10 cellular contexts compared by ENCODE assay signal in genomic region chr1:161487483-161487827, GRCh38. TPM values are rescaled to one million over a fixed set of nuclear protein-coding genes. Genes with fewer than 3 reads are reported as not detected.
DNase-seq lines count a peak whose midpoint lies in the region; ATAC-seq and TF ChIP-seq lines count a peak whose summit lies in the region.
"Had no signal": no experiment of that assay in that cellular context is flagged by ENCODE, and none has a peak within 500 bp of the region (broad histone marks: within the 10 kb centered on the region; RNA-seq: fewer than 3 reads in every experiment).

No MANE protein-coding gene starts in this region.

- ATAC-seq in HG03108 (IDR thresholded peaks at IDR 0.05; ENCODE audit: unreplicated experiment), result no peak
- no peak for ATAC-seq in CD4-positive, alpha-beta T cell (ENCODE audit: poor library complexity)

- POLR2A ChIA-PET in CD4-positive, alpha-beta T cell (lab: Charles Lee), result interaction anchor here (1.0 kb wide), 1 partner anchor 134 kb away, joined by 3 read pairs; no protein-coding TSS in a partner anchor

- H4K91ac ChIP-seq in mesenchymal stem cell (ENCODE audit: low read length), result no peak overlapping the region

- H3K4me1 ChIP-seq in endodermal cell (ENCODE audit: control insufficient read depth, insufficient read depth, low read length), result no peaks in the 10 kb centered on the region
- no peaks in the 10 kb centered on the region for H3K4me1 ChIP-seq in mesenchymal stem cell (ENCODE audit: control insufficient read depth, insufficient read depth, low read depth, low read length)

- no peak overlapping the region for H2AK5ac ChIP-seq in mesenchymal stem cell (ENCODE audit: low read length, severe bottlenecking)

- H3K23ac ChIP-seq in mesenchymal stem cell (ENCODE audit: low read length in 2 of 2), result no peak overlapping the region

- no peaks in the 10 kb centered on the region for H3K36me3 Mint-ChIP-seq in endodermal cell (ENCODE audit: low read depth)
- H3K36me3 Mint-ChIP-seq in CD4-positive, alpha-beta T cell (ENCODE audit: low read depth), result no peaks in the 10 kb centered on the region
- H3K36me3 Mint-ChIP-seq: CD8-positive, alpha-beta T cell had no signal

- no peak overlapping the region for H3K14ac ChIP-seq in mesenchymal stem cell (ENCODE audit: low read length in 2 of 2)

- no peak overlapping the region for H2BK5ac ChIP-seq in mesenchymal stem cell (ENCODE audit: low read depth, low read length, poor library complexity, severe bottlenecking)

- H2BK120ac ChIP-seq in mesenchymal stem cell (ENCODE audit: low read depth, low read length), result no peak overlapping the region

- H3K27me3 Mint-ChIP-seq in endodermal cell (ENCODE audit: insufficient read depth), result peaks cover 45% of the 10 kb centered on the region
- H3K27me3 Mint-ChIP-seq in CD4-positive, alpha-beta T cell, result peaks cover 51% of the 10 kb centered on the region

- H3K18ac ChIP-seq in mesenchymal stem cell (ENCODE audit: low read depth in 1 of 2, low read length in 2 of 2), result no peak overlapping the region

- H2BK15ac ChIP-seq in mesenchymal stem cell (ENCODE audit: low read depth, poor library complexity, severe bottlenecking), result no peak overlapping the region

- peaks cover 28% of the 10 kb centered on the region for H3K27me3 ChIP-seq in MG63
- H3K27me3 ChIP-seq in endodermal cell (ENCODE audit: control insufficient read depth, insufficient read depth, low read length, poor library complexity, severe bottlenecking), result peaks cover 44% of the 10 kb centered on the region
- H3K27me3 ChIP-seq in mesenchymal stem cell (ENCODE audit: control insufficient read depth in 1 of 2, insufficient read depth in 1 of 2, low read length in 2 of 2), result peaks cover 61 to 69% of the 10 kb centered on the region in 2 experiments
- H3K27me3 ChIP-seq in CD4-positive, alpha-beta T cell (ENCODE audit: control insufficient read depth, insufficient read depth, low read length), result peaks cover 24% of the 10 kb centered on the region

- H3K4me3 ChIP-seq in AG10803 (ENCODE audit: low read length), result peak overlapping the region; percentile 26
- H3K4me3 ChIP-seq in MG63, result no peak overlapping the region; the same call in 1 of the 2 replicates
- no peak overlapping the region for H3K4me3 ChIP-seq in endodermal cell (ENCODE audit: low read length)
- peak overlapping the region in 1 of 2 experiments; percentile 57 for H3K4me3 ChIP-seq in mesenchymal stem cell (ENCODE audit: insufficient read depth in 1 of 2, low read depth in 1 of 2, low read length in 2 of 2)

- H3K9me3 ChIP-seq in MG63, result no peaks in the 10 kb centered on the region
- H3K9me3 ChIP-seq in endodermal cell (ENCODE audit: control insufficient read depth, low read length), result no peaks in the 10 kb centered on the region
- H3K9me3 ChIP-seq in mesenchymal stem cell (ENCODE audit: control insufficient read depth, low read length), result no peaks in the 10 kb centered on the region
- no peaks in the 10 kb centered on the region for H3K9me3 ChIP-seq in CD4-positive, alpha-beta T cell (ENCODE audit: control insufficient read depth, low read length)

- H3K27ac ChIP-seq in endodermal cell (ENCODE audit: low read depth, low read length) (no peak overlapping the region), mesenchymal stem cell (ENCODE audit: low read length, poor library complexity, severe bottlenecking) (no peak overlapping the region)
- no peak overlapping the region for H3K27ac ChIP-seq in CD4-positive, alpha-beta T cell (ENCODE audit: low read depth, low read length)
- H3K27ac ChIP-seq: SK-N-MC had no signal

- no peak overlapping the region for H3K27ac Mint-ChIP-seq in endodermal cell
- no peak overlapping the region for H3K27ac Mint-ChIP-seq in CD4-positive, alpha-beta T cell
- H3K27ac Mint-ChIP-seq: CD8-positive, alpha-beta T cell had no signal

- H3K4me3 Mint-ChIP-seq in endodermal cell, result no peak overlapping the region
- no peak overlapping the region for H3K4me3 Mint-ChIP-seq in CD4-positive, alpha-beta T cell
- H3K4me3 Mint-ChIP-seq: CD8-positive, alpha-beta T cell had no signal

- peaks cover 6% of the 10 kb centered on the region for H3K4me1 Mint-ChIP-seq in endodermal cell
- H3K4me1 Mint-ChIP-seq in CD4-positive, alpha-beta T cell (ENCODE audit: low read depth), result peaks cover 13% of the 10 kb centered on the region

- no peak overlapping the region for H3K4me2 ChIP-seq in mesenchymal stem cell (ENCODE audit: low read length, poor library complexity, severe bottlenecking)

- H2AFZ ChIP-seq in mesenchymal stem cell (ENCODE audit: low read depth, low read length), result no peak overlapping the region

- DNase-seq in AG10803 (ENCODE audit: low read depth), result peak; percentile 25
- peak; percentile 51 for DNase-seq in MG63
- DNase-seq in endodermal cell, result peak; percentile 46
- peak; percentile 46 for DNase-seq in mesenchymal stem cell
- DNase-seq in NK-92 treated with Interleukin-12 subunit alpha and Interleukin-12 subunit beta, amount 100 ng/mL, for 24 hours (lab: John Stamatoyannopoulos, UW), result no peak
- DNase-seq in CD4-positive, alpha-beta T cell, result no peak
- DNase-seq in COLO668 (lab: John Stamatoyannopoulos, UW; ENCODE audit: unreplicated experiment), result no peak

- no peak overlapping the region for H3K9ac ChIP-seq in endodermal cell (ENCODE audit: extremely low read depth, low read length, poor library complexity, severe bottlenecking)
- H3K9ac ChIP-seq in mesenchymal stem cell (ENCODE audit: low read length), result peak overlapping the region; percentile 39

- H3K36me3 ChIP-seq in MG63 (no peaks in the 10 kb centered on the region), endodermal cell (ENCODE audit: control insufficient read depth, insufficient read depth, low read length) (no peaks in the 10 kb centered on the region), mesenchymal stem cell (ENCODE audit: control insufficient read depth in 1 of 2, insufficient read depth in 2 of 2, low read depth in 1 of 2, low read length in 2 of 2) (no peaks in the 10 kb centered on the region)

- CTCF ChIA-PET in CD4-positive, alpha-beta T cell (lab: Charles Lee), result interaction anchor here (0.6 kb wide), 2 partner anchors 246 to 301 kb away, joined by 3 to 5 read pairs; no protein-coding TSS in a partner anchor

- H3K79me1 ChIP-seq in mesenchymal stem cell (replicated peaks; ENCODE audit: low read length, poor library complexity, severe bottlenecking), result no peaks in the 10 kb centered on the region

- 81 to 85% methylated on average over 2 of the region's 2 CpGs for WGBS in endodermal cell (ENCODE audit: insufficient coverage in 1 of 2, insufficient read length in 1 of 2), 2 experiments
- WGBS in mesenchymal stem cell, result 47% methylated on average over 2 of the region's 2 CpGs

- H3K9me3 Mint-ChIP-seq in endodermal cell, result no peaks in the 10 kb centered on the region
- no peaks in the 10 kb centered on the region for H3K9me3 Mint-ChIP-seq in CD4-positive, alpha-beta T cell
- H3K9me3 Mint-ChIP-seq: CD8-positive, alpha-beta T cell had no signal

- H2BK12ac ChIP-seq in mesenchymal stem cell (ENCODE audit: low read length in 2 of 2), result no peak overlapping the region

- no peak overlapping the region for H3K4ac ChIP-seq in mesenchymal stem cell (ENCODE audit: low read depth in 1 of 2, low read length in 2 of 2)

- H4K8ac ChIP-seq in mesenchymal stem cell (ENCODE audit: low read length), result no peak overlapping the region

- TF ChIP-seq CTCF in AG10803 (conservative IDR thresholded peaks at IDR 0.05; ENCODE audit: low read length), result no peak
- TF ChIP-seq CTCF in endodermal cell (conservative IDR thresholded peaks at IDR 0.05), result no peak
- TF ChIP-seq CTCF in CD4-positive, alpha-beta T cell (IDR thresholded peaks at IDR 0.05), result no peak

- intact Hi-C loops in CD4-positive, alpha-beta T cell (cut with DNase I, micrococcal nuclease), result loop anchor here (1.0 to 10.0 kb wide), 3 partner anchors 77 to 547 kb away; no protein-coding TSS in a partner anchor

RNA-seq across cellular contexts. Expression of gene FCGR2A, which starts 17.8 kb away (rescaled TPM):
- total RNA-seq in MG63 (2014; rRNA removed; shearing (Covaris generic); ENCODE audit: low replicate concordance), result 2.3 TPM in 1 of 2 replicates, not detected in the other
- total RNA-seq in endodermal cell, result not detected
- 0.32 TPM for polyA plus RNA-seq in endodermal cell (2013, experiment 1 of 2)
- polyA plus RNA-seq in endodermal cell (2013, experiment 2 of 2), result 0.66 TPM
- polyA plus RNA-seq in mesenchymal stem cell (2013, experiment 1 of 2), result 5.1 TPM
- polyA plus RNA-seq in mesenchymal stem cell (2013, experiment 2 of 2), result 4.4 TPM
- under 1 TPM; 0.63 to 0.89 TPM for total RNA-seq in CD4-positive, alpha-beta T cell

RNA-seq across cellular contexts. Expression of gene HSPA6, which starts 36.9 kb away (rescaled TPM):
- 1.1 and 1.9 TPM in 2 replicates for total RNA-seq in MG63 (2014; rRNA removed; shearing (Covaris generic); ENCODE audit: low replicate concordance)
- total RNA-seq in endodermal cell, result not detected
- 0.68 TPM for polyA plus RNA-seq in endodermal cell (2013, experiment 1 of 2)
- polyA plus RNA-seq in endodermal cell (2013, experiment 2 of 2), result 0.83 TPM
- 0.14 TPM for polyA plus RNA-seq in mesenchymal stem cell (2013, experiment 1 of 2)
- polyA plus RNA-seq in mesenchymal stem cell (2013, experiment 2 of 2), result 0.18 TPM
- total RNA-seq in CD4-positive, alpha-beta T cell, result 1 to 10 TPM in 1 of 2 experiments, under 1 TPM in 1; 0.78 to 1.0 TPM

Comparison
In these comparisons a context has a peak if more than half of its experiments do, and no peak if none do; other contexts are left out.
1. DNase-seq: peak in AG10803 (single experiment), MG63 (single experiment), endodermal cell (single experiment) and mesenchymal stem cell (single experiment); none in NK-92 treated with Interleukin-12 subunit alpha and Interleukin-12 subunit beta, amount 100 ng/mL, for 24 hours (single experiment), CD4-positive, alpha-beta T cell (0 of 10) and COLO668 (single experiment).